In genomic region chr6:121678245-121678644, GRCh38 we compare ENCODE assay signal across 24 cellular contexts.
"Had no signal": no experiment of that assay in that cellular context is flagged by ENCODE, and none has a peak within 500 bp of the region (broad histone marks: within the 10 kb centered on the region; RNA-seq: fewer than 3 reads in every experiment).

No MANE protein-coding gene starts in this region.

- H3K9me3 Mint-ChIP-seq: mesothelial cell of epicardium had no signal

- H3K36me3 Mint-ChIP-seq: immature natural killer cell; memory B cell; mesothelial cell of epicardium; naive B cell; natural killer cell treated with Interleukin-12 subunit alpha and Interleukin-12 subunit beta and Interleukin-15 and Interleukin-18, amount 100 ng/mL, for 72 hours had no signal

- H3K4me1 Mint-ChIP-seq: immature natural killer cell, memory B cell, naive B cell, neural crest cell had no signal

- ATAC-seq: left lobe of liver; mucosa of descending colon; natural killer cell treated with Interleukin-12 subunit alpha and Interleukin-12 subunit beta and Interleukin-15 and Interleukin-18, amount 100 ng/mL, for 72 hours; pancreas; right lobe of liver had no signal

- H3K4me3 Mint-ChIP-seq: dendritic cell treated with granulocyte-macrophage colony-stimulating factor and Interleukin-4, amounts not matched to agents 40 ng/mL and 50 ng/mL, for 4 days; endodermal cell; immature natural killer cell; memory B cell; mesothelial cell of epicardium; naive B cell; natural killer cell treated with Interleukin-12 subunit alpha and Interleukin-12 subunit beta and Interleukin-15 and Interleukin-18, amount 100 ng/mL, for 72 hours; neural crest cell had no signal

- H3K27me3 Mint-ChIP-seq: dendritic cell treated with granulocyte-macrophage colony-stimulating factor and Interleukin-4, amounts not matched to agents 40 ng/mL and 50 ng/mL, for 4 days; memory B cell; naive B cell; natural killer cell treated with Interleukin-12 subunit alpha and Interleukin-12 subunit beta and Interleukin-15 and Interleukin-18, amount 100 ng/mL, for 72 hours had no signal

- DNase-seq: colonic mucosa; effector CD8-positive, alpha-beta T cell; endodermal cell; hypothalamus; immature natural killer cell; islet precursor cell; mucosa of descending colon; naive B cell; pancreas; right lobe of liver; small intestine; stimulated activated CD4-positive, alpha-beta T cell treated with anti-CD3 and anti-CD28 coated beads, Interleukin-12 subunit alpha, Interleukin-12 subunit beta, amount 100 ng/mL, for 4 hours; stimulated activated CD4-positive, alpha-beta T cell treated with anti-CD3 and anti-CD28 coated beads, Interleukin-1b, Interleukin-23, amount 100 ng/mL, for 48 hours; stimulated activated CD4-positive, alpha-beta T cell treated with anti-CD3 and anti-CD28 coated beads, Interleukin-4, amount 100 ng/mL, for 1 hour; stimulated activated CD8-positive, alpha-beta memory T cell treated with anti-CD3 and anti-CD28 coated beads, Interleukin-4, amount 100 ng/mL, for 48 hours; stimulated activated naive CD4-positive, alpha-beta T cell; stomach; thyroid gland had no signal

- H3K27ac Mint-ChIP-seq: dendritic cell treated with granulocyte-macrophage colony-stimulating factor and Interleukin-4, amounts not matched to agents 40 ng/mL and 50 ng/mL, for 4 days; endodermal cell; immature natural killer cell; memory B cell; mesothelial cell of epicardium; naive B cell; natural killer cell treated with Interleukin-12 subunit alpha and Interleukin-12 subunit beta and Interleukin-15 and Interleukin-18, amount 100 ng/mL, for 72 hours had no signal
